8 cellular contexts compared by ENCODE assay signal in genomic region chr9:128881627-128881883, GRCh38. TPM values are rescaled to one million over a fixed set of nuclear protein-coding genes. Genes with fewer than 3 reads are reported as not detected.
DNase-seq lines count a peak whose midpoint lies in the region; FAIRE-seq and TF ChIP-seq lines count a peak whose summit lies in the region.

No MANE protein-coding gene starts in this region.

- no peak for TF ChIP-seq POLR2A in prostate gland (IDR thresholded peaks at IDR 0.05)

- H3K27me3 ChIP-seq in SJSA1 (replicated peaks) = no peaks in the 10 kb centered on the region
- H3K27me3 ChIP-seq in prostate gland (replicated peaks; ENCODE audit: insufficient read depth) = no peaks in the 10 kb centered on the region

- H3K27ac ChIP-seq in SJSA1 = peak overlapping the region; percentile 85; the same call in 1 of the 2 replicates
- H3K27ac ChIP-seq in prostate gland = peak overlapping the region; percentile 97 to 98

- intact Hi-C loops in prostate gland (cut with DNase I) = loop anchor here (5.0 kb wide), 1 partner anchor 41 kb away; the partner anchor contains the start of gene PHYHD1
- intact Hi-C loops in head of caudate nucleus (cut with DNase I) = loop anchor here (5.0 kb wide), 2 partner anchors 41 to 66 kb away; partner anchors contain the start of genes DOLK, NUP188 and PHYHD1

- H3K36me3 ChIP-seq in SJSA1 (peaks cover 46% of the 10 kb centered on the region), prostate gland (no peaks in the 10 kb centered on the region)

- no peak for DNase-seq in GM12865 (ENCODE audit: low read depth)
- DNase-seq in SJSA1 (ENCODE audit: low read depth in 1 of 2, low spot score in 2 of 2) = no peak
- no peak for DNase-seq in fibroblast of the aortic adventitia (ENCODE audit: low read depth)
- no peak for DNase-seq in prostate gland (ENCODE audit: low spot score)
- DNase-seq in frontal cortex (ENCODE audit: low spot score in 2 of 2) = no peak
- DNase-seq in DMS114 treated with DMSO at 0.1 percent for 48 hours (lab: John Stamatoyannopoulos, UW; ENCODE audit: unreplicated experiment) = no peak
- DNase-seq in head of caudate nucleus = no peak
- DNase-seq in GM19238 (ENCODE audit: insufficient read length, low spot score) = no peak

- WGBS in prostate gland = 0% methylated on average over 20 of the region's 20 CpGs

- H3K4me1 ChIP-seq in SJSA1 (replicated peaks) = peaks cover 44% of the 10 kb centered on the region
- peaks cover 19% of the 10 kb centered on the region for H3K4me1 ChIP-seq in prostate gland (replicated peaks)

- H3K9me3 ChIP-seq in SJSA1 (replicated peaks) (no peaks in the 10 kb centered on the region), prostate gland (no peaks in the 10 kb centered on the region)

- TF ChIP-seq CTCF in GM12865 (IDR thresholded peaks at IDR 0.05; ENCODE audit: insufficient read depth, low read depth, low read length, missing control alignments) (no peak), fibroblast of the aortic adventitia (IDR thresholded peaks at IDR 0.05; ENCODE audit: insufficient read depth, low read length) (no peak), prostate gland (IDR thresholded peaks at IDR 0.05) (no peak)

- H3K4me3 ChIP-seq in GM12865 (ENCODE audit: low read depth, low read length) (peak overlapping the region; percentile 67), SJSA1 (peak overlapping the region; percentile 90), fibroblast of the aortic adventitia (ENCODE audit: low read depth, low read length) (peak overlapping the region; percentile 90), prostate gland (peak overlapping the region; percentile 97 to 100)

- FAIRE-seq in frontal cortex (lab: Jason Lieb, UNC) = no peak

RNA-seq across cellular contexts. Expression of gene KYAT1, which starts 0.2 kb away (rescaled TPM):
- total RNA-seq in SJSA1 (2014; rRNA removed; shearing (Covaris generic)) = 7.9 and 18.3 TPM in 2 replicates
- total RNA-seq in fibroblast of the aortic adventitia (ENCODE audit: low replicate concordance) (5.3 and 6.8 TPM in 2 replicates), prostate gland (10 to 100 TPM; 13.1 to 24.1 TPM), frontal cortex (9.8 TPM)

RNA-seq across cellular contexts. Expression of gene LRRC8A, which starts 0.4 kb away (rescaled TPM):
- total RNA-seq in SJSA1 (2014; rRNA removed; shearing (Covaris generic)) = 88.7 and 99.4 TPM in 2 replicates
- 19.6 and 50.6 TPM in 2 replicates for total RNA-seq in fibroblast of the aortic adventitia (ENCODE audit: low replicate concordance)
- total RNA-seq in prostate gland = 10 to 100 TPM; 78.2 to 78.8 TPM
- total RNA-seq in frontal cortex = 19.6 TPM

RNA-seq across cellular contexts. Expression of gene PHYHD1, which starts 39.2 kb away (rescaled TPM):
- not detected in 2 replicates for total RNA-seq in SJSA1 (2014; rRNA removed; shearing (Covaris generic))
- total RNA-seq in fibroblast of the aortic adventitia (ENCODE audit: low replicate concordance) = 8.5 and 13.1 TPM in 2 replicates
- 10 to 100 TPM; 36.4 to 50.9 TPM for total RNA-seq in prostate gland
- 1.2 TPM for total RNA-seq in frontal cortex

RNA-seq across cellular contexts. Expression of gene SPOUT1, which starts 52.0 kb away (rescaled TPM):
- total RNA-seq in SJSA1 (2014; rRNA removed; shearing (Covaris generic)) = 13.5 and 15.3 TPM in 2 replicates
- total RNA-seq in fibroblast of the aortic adventitia (ENCODE audit: low replicate concordance) (14.9 and 15.0 TPM in 2 replicates), prostate gland (10 to 100 TPM; 45.8 to 47.5 TPM), frontal cortex (10.2 TPM)
